1 cellular context compared by ENCODE assay signal in the genomic region with DNA sequence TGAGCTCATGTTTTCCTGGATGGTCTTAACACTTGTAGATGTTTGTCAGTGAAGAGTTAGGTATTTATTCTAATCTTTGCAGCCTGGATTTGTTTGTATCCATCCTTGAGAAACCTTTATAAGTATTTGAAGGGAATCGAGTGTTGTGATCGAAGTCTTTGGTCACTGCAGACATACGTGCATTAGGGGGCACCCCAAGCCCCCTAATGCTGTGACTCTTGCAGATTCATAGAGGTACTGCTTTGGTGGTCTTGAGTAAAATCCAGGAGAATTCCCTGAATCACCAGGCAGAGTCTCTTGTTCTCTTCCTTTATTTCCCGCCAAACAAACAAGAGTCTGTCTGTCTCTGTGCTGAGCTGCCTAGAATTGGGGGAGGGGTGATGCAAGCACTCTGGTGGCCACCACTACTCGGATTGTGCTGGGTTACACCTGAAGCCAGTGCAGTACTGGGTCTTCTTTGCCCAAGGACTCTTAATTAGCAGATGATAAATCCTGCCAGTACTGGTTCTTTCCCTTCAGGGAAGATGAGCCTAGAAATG.
TF ChIP-seq lines count a peak whose summit lies in the region.

No MANE protein-coding gene starts in this region.

TF ChIP-seq in H1, 55 proteins besides CTCF, POLR2A, EP300 and RAD21:
- TF ChIP-seq CREB1 (IDR thresholded peaks at IDR 0.05) (no peak), CHD2 (IDR thresholded peaks at IDR 0.05; ENCODE audit: low read length) (no peak), EZH2 (IDR thresholded peaks at IDR 0.05; ENCODE audit: low read depth, low read length, severe bottlenecking) (no peak), BCL11A (IDR thresholded peaks at IDR 0.05; ENCODE audit: low read depth in 2 of 2, low read length in 2 of 2) (no peak), TAF7 (optimal IDR thresholded peaks at IDR 0.05; ENCODE audit: borderline replicate concordance, low read depth, low read length) (no peak), NANOG (IDR thresholded peaks at IDR 0.05; ENCODE audit: insufficient read depth, low read depth, low read length, poor library complexity, severe bottlenecking) (no peak), SP4 (IDR thresholded peaks at IDR 0.05; ENCODE audit: low read length) (no peak), SRF (IDR thresholded peaks at IDR 0.05; ENCODE audit: low read depth, low read length) (no peak), TAF1 (IDR thresholded peaks at IDR 0.05; ENCODE audit: low read depth, low read length) (no peak), HDAC6 (IDR thresholded peaks at IDR 0.05; ENCODE audit: low read depth, low read length) (no peak), KDM5A (IDR thresholded peaks at IDR 0.05; ENCODE audit: low read length) (no peak), RBBP5 (IDR thresholded peaks at IDR 0.05; ENCODE audit: borderline replicate concordance, low read depth, low read length) (no peak), POU5F1 (IDR thresholded peaks at IDR 0.05; ENCODE audit: low read depth, low read length) (no peak), RNF2 (IDR thresholded peaks at IDR 0.05; ENCODE audit: borderline replicate concordance, low read depth, low read length, missing control alignments, poor library complexity, severe bottlenecking) (no peak), FOSL1 (IDR thresholded peaks at IDR 0.05; ENCODE audit: insufficient read depth, low read depth, low read length) (no peak), RXRA (IDR thresholded peaks at IDR 0.05; ENCODE audit: insufficient read depth, low read depth, low read length) (no peak), RFX5 (IDR thresholded peaks at IDR 0.05; ENCODE audit: borderline replicate concordance, low read depth, low read length) (no peak), SP2 (IDR thresholded peaks at IDR 0.05; ENCODE audit: low read length) (no peak), SIX5 (IDR thresholded peaks at IDR 0.05; ENCODE audit: low read depth, low read length) (no peak)
